15 cellular contexts compared by ENCODE assay signal in the genomic region with DNA sequence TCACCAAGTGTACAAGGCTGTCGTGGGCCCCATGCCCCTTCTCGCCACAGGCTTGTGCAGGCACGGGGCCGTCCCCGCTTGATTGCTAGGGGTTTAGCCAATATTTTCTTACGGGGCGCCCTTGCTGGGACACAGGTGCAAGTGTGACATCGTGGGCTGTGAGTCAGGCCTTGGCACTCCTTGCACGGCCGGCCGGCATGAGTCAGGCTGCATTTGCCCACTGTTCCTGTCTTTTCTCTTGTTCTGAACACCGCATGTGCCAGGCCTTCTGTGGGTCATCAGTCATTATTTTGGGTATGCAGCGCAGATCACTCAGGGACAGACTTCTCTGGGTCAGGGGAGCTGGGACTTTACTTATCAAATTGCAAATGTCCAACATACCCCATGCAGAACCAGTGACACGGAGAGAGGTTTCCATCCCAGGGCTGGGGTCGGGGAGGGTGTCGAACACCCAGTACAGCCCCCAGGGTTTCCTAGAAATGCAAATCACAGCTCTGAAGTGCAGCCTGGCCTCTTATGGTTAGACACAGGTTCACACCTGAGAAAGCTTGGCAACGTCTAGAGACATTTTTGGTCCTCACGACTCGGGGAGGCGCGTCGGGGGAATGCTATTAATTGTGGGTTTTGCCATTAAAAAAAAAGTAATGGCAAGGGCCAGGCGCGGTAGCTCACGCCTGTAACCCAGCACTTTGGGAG. TPM values are rescaled to one million over a fixed set of nuclear protein-coding genes. Genes with fewer than 3 reads are reported as not detected.
DNase-seq lines count a peak whose midpoint lies in the region; ATAC-seq and TF ChIP-seq lines count a peak whose summit lies in the region.
"Had no signal": no experiment of that assay in that cellular context is flagged by ENCODE, and none has a peak within 500 bp of the region (broad histone marks: within the 10 kb centered on the region; RNA-seq: fewer than 3 reads in every experiment).

No MANE protein-coding gene starts in this region.

- no peaks in the 10 kb centered on the region for H3K9me3 Mint-ChIP-seq in nephron progenitor cell

- H4K20me1 ChIP-seq in DOHH2 (ENCODE audit: control insufficient read depth, insufficient read depth, low read depth, low read length), result no peaks in the 10 kb centered on the region

- peaks cover 33% of the 10 kb centered on the region for H3K27me3 Mint-ChIP-seq in nephron progenitor cell (ENCODE audit: low read depth, poor library complexity)

- peaks cover 37% of the 10 kb centered on the region for H3K4me1 ChIP-seq in DOHH2 (ENCODE audit: control insufficient read depth, low read length)

- H3K4me3 ChIP-seq in DOHH2 (ENCODE audit: low read length), result peak overlapping the region; percentile 45
- no peak overlapping the region for H3K4me3 ChIP-seq in astrocyte of the spinal cord (ENCODE audit: low read depth, low read length)

- ATAC-seq in HG03108 (IDR thresholded peaks at IDR 0.05; ENCODE audit: unreplicated experiment) (no peak), HG02840 (IDR thresholded peaks at IDR 0.05; ENCODE audit: low FRiP score, unreplicated experiment) (no peak), HG02973 (IDR thresholded peaks at IDR 0.05; ENCODE audit: unreplicated experiment) (no peak)
- ATAC-seq: left cardiac atrium had no signal

- H3K9me3 ChIP-seq in DOHH2 (ENCODE audit: control insufficient read depth, insufficient read depth, low read length), result no peaks in the 10 kb centered on the region

- no peak overlapping the region for H3K4me3 Mint-ChIP-seq in nephron progenitor cell

- no peaks in the 10 kb centered on the region for H3K27me3 ChIP-seq in DOHH2 (ENCODE audit: control insufficient read depth, low read length)

- peak overlapping the region; percentile 56 for H3K4me2 ChIP-seq in DOHH2 (ENCODE audit: low read length)

- peaks cover 18% of the 10 kb centered on the region for H3K4me1 Mint-ChIP-seq in nephron progenitor cell

- no peaks in the 10 kb centered on the region for H3K36me3 Mint-ChIP-seq in nephron progenitor cell (ENCODE audit: low read depth)

- in situ Hi-C loops in astrocyte of the spinal cord (cut with HindIII; ENCODE audit: low sequenced_read_pairs), result no loop called here

- H3F3A ChIP-seq in DOHH2 (ENCODE audit: control insufficient read depth, insufficient read depth), result peaks cover 3% of the 10 kb centered on the region; the same call in 1 of the 2 replicates

- no peak for TF ChIP-seq CTCF in DOHH2 (IDR thresholded peaks at IDR 0.05; ENCODE audit: low read depth, low read length, poor library complexity, severe bottlenecking)
- TF ChIP-seq CTCF in astrocyte of the spinal cord (IDR thresholded peaks at IDR 0.05; ENCODE audit: low read depth, low read length), result no peak
- no peak for TF ChIP-seq CTCF in nephron progenitor cell (IDR thresholded peaks at IDR 0.05)

- H3K36me3 ChIP-seq in DOHH2 (ENCODE audit: control insufficient read depth, low read length), result no peaks in the 10 kb centered on the region

- peak overlapping the region; percentile 51 for H3K27ac Mint-ChIP-seq in nephron progenitor cell

- DNase-seq in M059J (ENCODE audit: low read depth), result peak; percentile 91
- DNase-seq in astrocyte of the spinal cord (ENCODE audit: low read depth, low spot score), result peak; percentile 68
- DNase-seq in nephron progenitor cell, result no peak
- no peak for DNase-seq in nucleus accumbens (lab: John Stamatoyannopoulos, UW)
- DNase-seq: activated CD4-positive, alpha-beta T cell treated with anti-CD3 and anti-CD28 coated beads, Interleukin-2, amount 50 U/mL, for 4 hours; activated gamma-delta T cell treated with Interleukin-2 at 50 U/mL for 16 hours; cerebellar nuclear complex; COR-L47; left cardiac atrium; MM.1S; NCI-H510A had no signal

- H3K79me2 ChIP-seq in DOHH2 (ENCODE audit: control insufficient read depth, low read length), result no peaks in the 10 kb centered on the region

- H3K9me2 ChIP-seq in DOHH2 (replicated peaks; ENCODE audit: control insufficient read depth, low read length), result no peaks in the 10 kb centered on the region

- peak overlapping the region; percentile 25 for H3K27ac ChIP-seq in DOHH2 (ENCODE audit: low read depth, low read length)

RNA-seq across cellular contexts. Expression of a gene that starts 22.5 kb away (rescaled TPM):
- 3.1 and 4.0 TPM in 2 replicates for total RNA-seq in M059J (2014; rRNA removed; shearing (Covaris generic))

Comparison
In these comparisons a context has a peak if more than half of its experiments do, and no peak if none do; other contexts are left out.
1. DNase-seq: peak in M059J (single experiment) and astrocyte of the spinal cord (single experiment); none in nephron progenitor cell (single experiment) and nucleus accumbens (0 of 56).